25 cellular contexts compared by ENCODE assay signal in the genomic region with DNA sequence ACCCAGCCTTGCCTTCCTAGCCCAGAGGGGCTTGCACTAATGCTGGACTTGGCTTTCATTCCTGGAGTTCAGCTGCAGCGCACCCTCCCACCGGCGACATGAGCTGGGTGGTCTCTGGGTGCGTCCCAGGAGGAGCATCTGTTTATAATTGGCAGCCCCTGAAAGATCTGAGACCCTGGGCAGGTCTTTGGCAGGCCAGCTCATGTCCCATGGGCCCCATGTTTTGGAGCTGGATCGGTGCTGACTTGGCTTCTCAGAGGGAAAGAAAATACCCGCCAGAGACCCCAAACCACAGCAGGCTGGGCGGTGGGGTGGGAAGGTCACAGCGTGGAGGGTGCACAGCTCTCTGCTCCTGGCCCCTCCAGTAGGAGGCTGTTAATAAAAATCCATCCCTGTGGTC. TPM values are rescaled to one million over a fixed set of nuclear protein-coding genes. Genes with fewer than 3 reads are reported as not detected.
"Had no signal": no experiment of that assay in that cellular context is flagged by ENCODE, and none has a peak within 500 bp of the region (broad histone marks: within the 10 kb centered on the region; RNA-seq: fewer than 3 reads in every experiment).

No MANE protein-coding gene starts in this region.

- H3K9me3 Mint-ChIP-seq: brain had no signal

- H3K9me3 ChIP-seq: heart left ventricle, upper lobe of right lung had no signal

- H3K4me1 Mint-ChIP-seq: naive B cell had no signal

- H3K27me3 ChIP-seq: heart left ventricle, upper lobe of right lung had no signal

- H3K4me3 Mint-ChIP-seq: brain, naive B cell had no signal

- DNase-seq: activated CD4-positive, alpha-beta T cell treated with anti-CD3 and anti-CD28 coated beads, Interleukin-2, amount 50 U/mL, for 4 hours; activated naive CD4-positive, alpha-beta T cell treated with Interleukin-2 at 50 U/mL for 16 hours; activated T-cell treated with anti-CD3 and anti-CD28 coated beads, Interleukin-2, amount 50 U/mL, for 48 hours; amygdala; central memory CD4-positive, alpha-beta T cell; effector memory CD4-positive, alpha-beta T cell; kidney; naive B cell; retina; stimulated activated CD4-positive, alpha-beta T cell treated with anti-CD3 and anti-CD28 coated beads, Interleukin-2, amount 100 ng/mL, for 48 hours; stimulated activated naive CD4-positive, alpha-beta T cell; T-helper 1 cell; T-helper 9 cell; upper lobe of right lung had no signal

- H3K4me3 ChIP-seq: heart left ventricle, lung, upper lobe of right lung had no signal

- H3K27me3 Mint-ChIP-seq: brain, progenitor cell of endocrine pancreas had no signal

- H3K36me3 Mint-ChIP-seq: naive B cell had no signal

- H3K27ac Mint-ChIP-seq: progenitor cell of endocrine pancreas had no signal

- H3K36me3 ChIP-seq: upper lobe of right lung had no signal

- ATAC-seq: heart left ventricle, SK-N-SH treated with all-trans-retinoic acid at 6 μM for 48 hours, upper lobe of right lung had no signal

- H3K27ac ChIP-seq: upper lobe of right lung had no signal

RNA-seq across cellular contexts. Expression of gene AADACL4, which starts 55.2 kb away (rescaled TPM):
- total RNA-seq: dermis microvascular lymphatic vessel endothelial cell, endothelial cell of umbilical vein, esophagus mucosa, heart left ventricle, lung, mesenteric fat pad, mucosa of gallbladder, osteocyte, upper lobe of right lung had no signal
- polyA plus RNA-seq: endothelial cell of umbilical vein, heart left ventricle, lung had no signal
